24 cellular contexts compared by ENCODE assay signal in genomic region chr6:157471077-157471686, GRCh38.
DNase-seq lines count a peak whose midpoint lies in the region; ATAC-seq and TF ChIP-seq lines count a peak whose summit lies in the region.
"Had no signal": no experiment of that assay in that cellular context is flagged by ENCODE, and none has a peak within 500 bp of the region (broad histone marks: within the 10 kb centered on the region; RNA-seq: fewer than 3 reads in every experiment).

No MANE protein-coding gene starts in this region.

- no peak for TF ChIP-seq EP300 in esophagus muscularis mucosa (IDR thresholded peaks at IDR 0.05)

- H3K4me1 ChIP-seq in esophagus muscularis mucosa (no peaks in the 10 kb centered on the region), trophoblast cell (ENCODE audit: control insufficient read depth in 1 of 2, insufficient read depth in 2 of 2, low read length in 2 of 2) (peaks cover 7 to 18% of the 10 kb centered on the region in 2 experiments), heart right ventricle (no peaks in the 10 kb centered on the region)
- H3K4me1 ChIP-seq: BE2C had no signal

- H3K27ac ChIP-seq in esophagus muscularis mucosa (replicated peaks in 1 of 4) (no peak overlapping the region), trophoblast cell (ENCODE audit: low read depth, low read length) (no peak overlapping the region), heart right ventricle (no peak overlapping the region)
- H3K27ac ChIP-seq: 22Rv1, HL-60, RWPE1 had no signal

- H2BK120ac ChIP-seq in trophoblast cell (ENCODE audit: insufficient read depth, low read length, poor library complexity) = no peak overlapping the region

- peak; percentile 29 for DNase-seq in NCI-H146 (lab: John Stamatoyannopoulos, UW)
- no peak for DNase-seq in NCI-H146 treated with DMSO at 0.1 percent for 48 hours (lab: John Stamatoyannopoulos, UW; ENCODE audit: unreplicated experiment)
- DNase-seq in esophagus muscularis mucosa (ENCODE audit: extremely low spot score) = peak; percentile 85
- no peak for DNase-seq in trophoblast cell
- no peak for DNase-seq in heart right ventricle
- DNase-seq in stimulated activated CD4-positive, alpha-beta T cell treated with anti-CD3 and anti-CD28 coated beads, Interleukin-15, amount 100 ng/mL, for 24 hours = no peak
- no peak for DNase-seq in NCI-H82 (lab: John Stamatoyannopoulos, UW)
- DNase-seq in cerebellar cortex (ENCODE audit: low spot score) = no peak
- DNase-seq: BE2C; CD8-positive, alpha-beta memory T cell; DMS 273 treated with DMSO at 0.1 percent for 48 hours; DMS79; GF-D8; Karpas-422; NCI-H1092 treated with DMSO at 0.1 percent for 48 hours; NCI-H1436; NCI-H1930; NCI-H2107; NCI-H446 treated with DMSO at 0.1 percent for 48 hours; NCI-H526; SHP77 had no signal

- no peak overlapping the region for H3K14ac ChIP-seq in trophoblast cell (ENCODE audit: low read length)

- H3K79me2 ChIP-seq in trophoblast cell (ENCODE audit: control insufficient read depth, insufficient read depth, low read length, poor library complexity) = no peaks in the 10 kb centered on the region

- H3K23ac ChIP-seq in trophoblast cell (ENCODE audit: low read length) = no peak overlapping the region

- H2AFZ ChIP-seq in trophoblast cell (ENCODE audit: insufficient read depth, low read length, poor library complexity) = no peak overlapping the region

- H3K4ac ChIP-seq in trophoblast cell (ENCODE audit: low read depth, low read length) = no peak overlapping the region

- H2AK5ac ChIP-seq in trophoblast cell (ENCODE audit: low read length) = no peak overlapping the region

- TF ChIP-seq POLR2A in esophagus muscularis mucosa (IDR thresholded peaks at IDR 0.05; ENCODE audit: low read depth) = no peak

- no peak overlapping the region for H3K4me2 ChIP-seq in trophoblast cell (ENCODE audit: low read length)

- H2BK12ac ChIP-seq in trophoblast cell (ENCODE audit: low read length) = no peak overlapping the region

- no peak for ATAC-seq in heart right ventricle

- no peaks in the 10 kb centered on the region for H3K9me3 ChIP-seq in esophagus muscularis mucosa
- H3K9me3 ChIP-seq in trophoblast cell (ENCODE audit: insufficient read depth, low read depth, low read length) = no peaks in the 10 kb centered on the region
- H3K9me3 ChIP-seq in heart right ventricle = peaks cover 0 to 5% (median 0%) of the 10 kb centered on the region in 11 donors
- H3K9me3 ChIP-seq: BE2C had no signal

- no peak overlapping the region for H3K9ac ChIP-seq in trophoblast cell (ENCODE audit: low read length)

- H2BK5ac ChIP-seq in trophoblast cell (ENCODE audit: low read depth, low read length, poor library complexity) = no peak overlapping the region

- no peak overlapping the region for H4K8ac ChIP-seq in trophoblast cell (ENCODE audit: low read depth, low read length)

- H3K27me3 ChIP-seq in esophagus muscularis mucosa = no peaks in the 10 kb centered on the region
- no peaks in the 10 kb centered on the region for H3K27me3 ChIP-seq in trophoblast cell (ENCODE audit: insufficient read depth, low read length)
- no peaks in the 10 kb centered on the region for H3K27me3 ChIP-seq in heart right ventricle
- H3K27me3 ChIP-seq: BE2C had no signal

- no peak overlapping the region for H3K4me3 ChIP-seq in esophagus muscularis mucosa
- no peak overlapping the region for H3K4me3 ChIP-seq in trophoblast cell (ENCODE audit: low read depth, low read length)
- no peak overlapping the region for H3K4me3 ChIP-seq in heart right ventricle

- no peak for TF ChIP-seq CTCF in esophagus muscularis mucosa (IDR thresholded peaks at IDR 0.05)
- TF ChIP-seq CTCF in heart right ventricle (IDR thresholded peaks at IDR 0.05) = no peak

- H3K36me3 ChIP-seq in esophagus muscularis mucosa (no peaks in the 10 kb centered on the region), trophoblast cell (ENCODE audit: control insufficient read depth in 1 of 2, insufficient read depth in 2 of 2, low read length in 2 of 2) (no peaks in the 10 kb centered on the region), heart right ventricle (no peaks in the 10 kb centered on the region)
- H3K36me3 ChIP-seq: BE2C had no signal

- 97% methylated on average over 12 of the region's 24 CpGs for WGBS in esophagus muscularis mucosa
- WGBS in trophoblast cell (ENCODE audit: extremely low coverage, insufficient coverage, insufficient read length) = no CpG with 5 or more reads among the region's 24 CpGs
- 96% methylated on average over 24 of the region's 24 CpGs for WGBS in heart right ventricle, 2 donors

- intact Hi-C loops in esophagus muscularis mucosa (cut with DNase I) (no loop called here), heart right ventricle (cut with DNase I) (loop anchor here in 1 of 10 donors (5.0 kb wide), 1 partner anchor 34 kb away; no protein-coding TSS in a partner anchor)

- H3K18ac ChIP-seq in trophoblast cell (ENCODE audit: low read length) = no peak overlapping the region

- H4K12ac ChIP-seq in trophoblast cell (ENCODE audit: low read depth, low read length) = no peak overlapping the region

- H4K91ac ChIP-seq in trophoblast cell (ENCODE audit: low read depth, low read length) = peak overlapping the region; percentile 30

- peaks cover 12% of the 10 kb centered on the region for H3K79me1 ChIP-seq in trophoblast cell (ENCODE audit: low read length)

Comparison
In these comparisons a context has a peak if more than half of its experiments do, and no peak if none do; other contexts are left out.
1. DNase-seq: peak in NCI-H146 (single experiment) and esophagus muscularis mucosa (single experiment); none in NCI-H146 treated with DMSO at 0.1 percent for 48 hours (single experiment), trophoblast cell (0 of 2), heart right ventricle (0 of 2), stimulated activated CD4-positive, alpha-beta T cell treated with anti-CD3 and anti-CD28 coated beads, Interleukin-15, amount 100 ng/mL, for 24 hours (single experiment), NCI-H82 (single experiment) and cerebellar cortex (single experiment).